1 cellular context compared by ENCODE assay signal in the genomic region with DNA sequence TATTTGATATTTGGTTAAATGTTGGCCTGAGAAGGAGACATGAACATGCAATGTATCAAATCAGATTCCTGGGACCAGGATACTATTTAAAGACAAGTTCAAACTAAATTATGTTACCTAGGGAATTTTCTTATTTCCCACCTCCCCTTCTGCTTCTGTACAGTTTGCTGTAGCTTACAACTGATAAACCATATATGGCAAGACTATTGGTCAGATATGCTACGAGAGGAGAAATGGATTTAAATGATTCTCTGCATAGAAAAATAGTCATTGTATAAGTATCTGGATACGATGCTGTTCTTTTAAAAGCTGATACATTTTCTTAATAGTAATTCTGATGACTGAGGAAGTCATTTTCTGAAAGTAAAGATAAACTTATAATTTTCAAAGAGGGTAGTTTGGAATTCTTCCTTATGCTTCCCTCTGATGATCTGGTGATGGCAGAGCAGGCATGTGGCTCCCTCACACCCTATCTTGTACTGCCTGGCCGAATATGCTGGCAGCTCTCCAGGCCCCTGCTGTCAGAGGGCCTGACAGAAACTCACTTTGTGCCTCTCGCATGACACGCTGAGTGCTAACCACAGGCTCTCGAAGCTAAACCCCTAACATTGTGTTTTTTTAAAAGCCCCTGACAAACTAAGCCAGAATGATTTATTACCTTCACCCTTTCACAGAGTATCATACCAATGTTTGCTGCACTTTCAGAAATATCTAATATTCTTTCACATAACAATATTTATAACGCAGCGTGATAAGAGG.
A peak's percentile ranks its signal among the peaks of the same experiment; 100 is the strongest.
TF ChIP-seq lines count a peak whose summit lies in the region.

No MANE protein-coding gene starts in this region.

TF ChIP-seq in HEK293, 187 proteins besides CTCF, POLR2A, EP300 and RAD21 (continued from another document and continues in another):
- TF ChIP-seq, protein P1, sequence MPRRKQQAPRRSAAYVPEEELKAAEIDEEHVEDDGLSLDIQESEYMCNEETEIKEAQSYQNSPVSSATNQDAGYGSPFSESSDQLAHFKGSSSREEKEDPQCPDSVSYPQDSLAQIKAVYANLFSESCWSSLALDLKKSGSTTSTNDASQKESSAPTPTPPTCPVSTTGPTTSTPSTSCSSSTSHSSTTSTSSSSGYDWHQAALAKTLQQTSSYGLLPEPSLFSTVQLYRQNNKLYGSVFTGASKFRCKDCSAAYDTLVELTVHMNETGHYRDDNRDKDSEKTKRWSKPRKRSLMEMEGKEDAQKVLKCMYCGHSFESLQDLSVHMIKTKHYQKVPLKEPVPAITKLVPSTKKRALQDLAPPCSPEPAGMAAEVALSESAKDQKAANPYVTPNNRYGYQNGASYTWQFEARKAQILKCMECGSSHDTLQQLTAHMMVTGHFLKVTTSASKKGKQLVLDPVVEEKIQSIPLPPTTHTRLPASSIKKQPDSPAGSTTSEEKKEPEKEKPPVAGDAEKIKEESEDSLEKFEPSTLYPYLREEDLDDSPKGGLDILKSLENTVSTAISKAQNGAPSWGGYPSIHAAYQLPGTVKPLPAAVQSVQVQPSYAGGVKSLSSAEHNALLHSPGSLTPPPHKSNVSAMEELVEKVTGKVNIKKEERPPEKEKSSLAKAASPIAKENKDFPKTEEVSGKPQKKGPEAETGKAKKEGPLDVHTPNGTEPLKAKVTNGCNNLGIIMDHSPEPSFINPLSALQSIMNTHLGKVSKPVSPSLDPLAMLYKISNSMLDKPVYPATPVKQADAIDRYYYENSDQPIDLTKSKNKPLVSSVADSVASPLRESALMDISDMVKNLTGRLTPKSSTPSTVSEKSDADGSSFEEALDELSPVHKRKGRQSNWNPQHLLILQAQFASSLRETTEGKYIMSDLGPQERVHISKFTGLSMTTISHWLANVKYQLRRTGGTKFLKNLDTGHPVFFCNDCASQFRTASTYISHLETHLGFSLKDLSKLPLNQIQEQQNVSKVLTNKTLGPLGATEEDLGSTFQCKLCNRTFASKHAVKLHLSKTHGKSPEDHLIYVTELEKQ (tag by site-specific recombination; IDR thresholded peaks at IDR 0.05; ENCODE audit: borderline replicate concordance), result 0 out of 2 replicates have a peak, but pooled peaks have one; percentile 22
- 0 out of 2 replicates have a peak, but pooled peaks have one; percentile 56 for TF ChIP-seq ZBTB48 (tag by site-specific recombination; IDR thresholded peaks at IDR 0.05)
- TF ChIP-seq ZNF121 (tag by site-specific recombination; IDR thresholded peaks at IDR 0.05), result no peak
- TF ChIP-seq, protein P2, sequence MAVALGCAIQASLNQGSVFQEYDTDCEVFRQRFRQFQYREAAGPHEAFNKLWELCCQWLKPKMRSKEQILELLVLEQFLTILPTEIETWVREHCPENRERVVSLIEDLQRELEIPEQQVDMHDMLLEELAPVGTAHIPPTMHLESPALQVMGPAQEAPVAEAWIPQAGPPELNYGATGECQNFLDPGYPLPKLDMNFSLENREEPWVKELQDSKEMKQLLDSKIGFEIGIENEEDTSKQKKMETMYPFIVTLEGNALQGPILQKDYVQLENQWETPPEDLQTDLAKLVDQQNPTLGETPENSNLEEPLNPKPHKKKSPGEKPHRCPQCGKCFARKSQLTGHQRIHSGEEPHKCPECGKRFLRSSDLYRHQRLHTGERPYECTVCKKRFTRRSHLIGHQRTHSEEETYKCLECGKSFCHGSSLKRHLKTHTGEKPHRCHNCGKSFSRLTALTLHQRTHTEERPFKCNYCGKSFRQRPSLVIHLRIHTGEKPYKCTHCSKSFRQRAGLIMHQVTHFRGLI (tag by site-specific recombination; IDR thresholded peaks at IDR 0.05), result no peak
- no peak for TF ChIP-seq ZNF404 (tag by site-specific recombination; IDR thresholded peaks at IDR 0.05)
- no peak for TF ChIP-seq SCRT1 (tag by site-specific recombination; IDR thresholded peaks at IDR 0.05; ENCODE audit: borderline replicate concordance)
- no peak for TF ChIP-seq ZNF529 (tag by site-specific recombination; IDR thresholded peaks at IDR 0.05; ENCODE audit: insufficient replicate concordance)
- no peak for TF ChIP-seq ZNF169 (tag by site-specific recombination; IDR thresholded peaks at IDR 0.05)
- no peak for TF ChIP-seq GLIS2 (tag by site-specific recombination; IDR thresholded peaks at IDR 0.05)
- peak; percentile 95 for TF ChIP-seq ZSCAN16 (tag by site-specific recombination; IDR thresholded peaks at IDR 0.05)
- no peak for TF ChIP-seq ZNF426 (tag by site-specific recombination; IDR thresholded peaks at IDR 0.05)
- peak; percentile 62; the same call in 1 of the 2 replicates for TF ChIP-seq ZNF629 (tag by site-specific recombination; IDR thresholded peaks at IDR 0.05)
- TF ChIP-seq MYNN (tag by site-specific recombination; IDR thresholded peaks at IDR 0.05; ENCODE audit: borderline replicate concordance), result no peak
- TF ChIP-seq ZNF350 (tag by site-specific recombination; IDR thresholded peaks at IDR 0.05), result no peak
- no peak for TF ChIP-seq ZNF610 (tag by site-specific recombination; IDR thresholded peaks at IDR 0.05; ENCODE audit: borderline replicate concordance)
- no peak for TF ChIP-seq ZNF274 (IDR thresholded peaks at IDR 0.05; ENCODE audit: low read length)
- no peak for TF ChIP-seq ZNF274 (tag by site-specific recombination; IDR thresholded peaks at IDR 0.05; ENCODE audit: borderline replicate concordance)
- no peak for TF ChIP-seq GLIS1 (tag by site-specific recombination; IDR thresholded peaks at IDR 0.05)
- no peak for TF ChIP-seq HOXD13 (CRISPR knock-in tag; IDR thresholded peaks at IDR 0.05; ENCODE audit: borderline replicate concordance)
- no peak for TF ChIP-seq ZNF76 (tag by site-specific recombination; IDR thresholded peaks at IDR 0.05; ENCODE audit: borderline replicate concordance, low read depth)
- no peak for TF ChIP-seq SCRT2 (tag by site-specific recombination; IDR thresholded peaks at IDR 0.05)
- TF ChIP-seq, protein P3, sequence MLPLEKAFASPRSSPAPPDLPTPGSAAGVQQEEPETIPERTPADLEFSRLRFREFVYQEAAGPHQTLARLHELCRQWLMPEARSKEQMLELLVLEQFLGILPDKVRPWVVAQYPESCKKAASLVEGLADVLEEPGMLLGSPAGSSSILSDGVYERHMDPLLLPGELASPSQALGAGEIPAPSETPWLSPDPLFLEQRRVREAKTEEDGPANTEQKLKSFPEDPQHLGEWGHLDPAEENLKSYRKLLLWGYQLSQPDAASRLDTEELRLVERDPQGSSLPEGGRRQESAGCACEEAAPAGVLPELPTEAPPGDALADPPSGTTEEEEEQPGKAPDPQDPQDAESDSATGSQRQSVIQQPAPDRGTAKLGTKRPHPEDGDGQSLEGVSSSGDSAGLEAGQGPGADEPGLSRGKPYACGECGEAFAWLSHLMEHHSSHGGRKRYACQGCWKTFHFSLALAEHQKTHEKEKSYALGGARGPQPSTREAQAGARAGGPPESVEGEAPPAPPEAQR (tag by site-specific recombination; IDR thresholded peaks at IDR 0.05), result no peak
- TF ChIP-seq ZNF10 (tag by site-specific recombination; IDR thresholded peaks at IDR 0.05), result peak; percentile 89
- no peak for TF ChIP-seq TRIM28 (IDR thresholded peaks at IDR 0.05; ENCODE audit: borderline replicate concordance, low read length)
- no peak for TF ChIP-seq ZNF140 (tag by site-specific recombination; IDR thresholded peaks at IDR 0.05)
- TF ChIP-seq OVOL3 (tag by site-specific recombination; IDR thresholded peaks at IDR 0.05), result no peak
- TF ChIP-seq MZF1 (tag by site-specific recombination; IDR thresholded peaks at IDR 0.05; ENCODE audit: borderline replicate concordance), result peak; percentile 88; the same call in 1 of the 2 replicates
- TF ChIP-seq, protein P4, sequence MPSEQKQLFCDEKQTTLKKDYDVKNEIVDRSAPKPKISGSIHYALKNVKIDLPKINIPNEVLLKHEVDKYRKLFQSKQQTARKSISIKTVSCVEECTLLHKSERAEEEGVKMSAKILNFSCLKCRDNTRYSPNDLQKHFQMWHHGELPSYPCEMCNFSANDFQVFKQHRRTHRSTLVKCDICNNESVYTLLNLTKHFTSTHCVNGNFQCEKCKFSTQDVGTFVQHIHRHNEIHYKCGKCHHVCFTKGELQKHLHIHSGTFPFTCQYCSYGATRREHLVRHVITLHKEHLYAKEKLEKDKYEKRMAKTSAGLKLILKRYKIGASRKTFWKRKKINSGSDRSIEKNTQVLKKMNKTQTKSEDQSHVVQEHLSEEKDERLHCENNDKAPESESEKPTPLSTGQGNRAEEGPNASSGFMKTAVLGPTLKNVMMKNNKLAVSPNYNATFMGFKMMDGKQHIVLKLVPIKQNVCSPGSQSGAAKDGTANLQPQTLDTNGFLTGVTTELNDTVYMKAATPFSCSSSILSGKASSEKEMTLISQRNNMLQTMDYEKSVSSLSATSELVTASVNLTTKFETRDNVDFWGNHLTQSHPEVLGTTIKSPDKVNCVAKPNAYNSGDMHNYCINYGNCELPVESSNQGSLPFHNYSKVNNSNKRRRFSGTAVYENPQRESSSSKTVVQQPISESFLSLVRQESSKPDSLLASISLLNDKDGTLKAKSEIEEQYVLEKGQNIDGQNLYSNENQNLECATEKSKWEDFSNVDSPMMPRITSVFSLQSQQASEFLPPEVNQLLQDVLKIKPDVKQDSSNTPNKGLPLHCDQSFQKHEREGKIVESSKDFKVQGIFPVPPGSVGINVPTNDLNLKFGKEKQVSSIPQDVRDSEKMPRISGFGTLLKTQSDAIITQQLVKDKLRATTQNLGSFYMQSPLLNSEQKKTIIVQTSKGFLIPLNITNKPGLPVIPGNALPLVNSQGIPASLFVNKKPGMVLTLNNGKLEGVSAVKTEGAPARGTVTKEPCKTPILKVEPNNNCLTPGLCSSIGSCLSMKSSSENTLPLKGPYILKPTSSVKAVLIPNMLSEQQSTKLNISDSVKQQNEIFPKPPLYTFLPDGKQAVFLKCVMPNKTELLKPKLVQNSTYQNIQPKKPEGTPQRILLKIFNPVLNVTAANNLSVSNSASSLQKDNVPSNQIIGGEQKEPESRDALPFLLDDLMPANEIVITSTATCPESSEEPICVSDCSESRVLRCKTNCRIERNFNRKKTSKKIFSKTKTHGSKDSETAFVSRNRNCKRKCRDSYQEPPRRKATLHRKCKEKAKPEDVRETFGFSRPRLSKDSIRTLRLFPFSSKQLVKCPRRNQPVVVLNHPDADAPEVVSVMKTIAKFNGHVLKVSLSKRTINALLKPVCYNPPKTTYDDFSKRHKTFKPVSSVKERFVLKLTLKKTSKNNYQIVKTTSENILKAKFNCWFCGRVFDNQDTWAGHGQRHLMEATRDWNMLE (tag by site-specific recombination; conservative IDR thresholded peaks at IDR 0.05; ENCODE audit: low read depth), result 0 out of 2 replicates have a peak, but pooled peaks have one; percentile 47
- TF ChIP-seq ZNF830 (tag by site-specific recombination; IDR thresholded peaks at IDR 0.05; ENCODE audit: low read depth), result no peak
- TF ChIP-seq ZFP41 (tag by site-specific recombination; IDR thresholded peaks at IDR 0.05; ENCODE audit: borderline replicate concordance), result no peak
- TF ChIP-seq ZNF214 (tag by site-specific recombination; IDR thresholded peaks at IDR 0.05; ENCODE audit: borderline replicate concordance), result no peak
- TF ChIP-seq ZNF670 (tag by site-specific recombination; IDR thresholded peaks at IDR 0.05; ENCODE audit: low read depth), result no peak
- no peak for TF ChIP-seq ZNF266 (tag by site-specific recombination; IDR thresholded peaks at IDR 0.05; ENCODE audit: low read depth)
- TF ChIP-seq YY2 (tag by site-specific recombination; IDR thresholded peaks at IDR 0.05), result no peak
- TF ChIP-seq ZBTB20 (tag by site-specific recombination; IDR thresholded peaks at IDR 0.05), result no peak
- no peak for TF ChIP-seq SETDB1 (IDR thresholded peaks at IDR 0.05; ENCODE audit: insufficient read length, low read length)
- no peak for TF ChIP-seq ZNF112 (tag by site-specific recombination; IDR thresholded peaks at IDR 0.05)
- no peak for TF ChIP-seq ZNF324 (tag by site-specific recombination; IDR thresholded peaks at IDR 0.05)
- no peak for TF ChIP-seq ZNF549 (tag by site-specific recombination; IDR thresholded peaks at IDR 0.05)
- TF ChIP-seq ZNF174 (tag by site-specific recombination; IDR thresholded peaks at IDR 0.05), result no peak
- no peak for TF ChIP-seq ZNF555 (tag by site-specific recombination; conservative IDR thresholded peaks at IDR 0.05)
- TF ChIP-seq, protein P5, sequence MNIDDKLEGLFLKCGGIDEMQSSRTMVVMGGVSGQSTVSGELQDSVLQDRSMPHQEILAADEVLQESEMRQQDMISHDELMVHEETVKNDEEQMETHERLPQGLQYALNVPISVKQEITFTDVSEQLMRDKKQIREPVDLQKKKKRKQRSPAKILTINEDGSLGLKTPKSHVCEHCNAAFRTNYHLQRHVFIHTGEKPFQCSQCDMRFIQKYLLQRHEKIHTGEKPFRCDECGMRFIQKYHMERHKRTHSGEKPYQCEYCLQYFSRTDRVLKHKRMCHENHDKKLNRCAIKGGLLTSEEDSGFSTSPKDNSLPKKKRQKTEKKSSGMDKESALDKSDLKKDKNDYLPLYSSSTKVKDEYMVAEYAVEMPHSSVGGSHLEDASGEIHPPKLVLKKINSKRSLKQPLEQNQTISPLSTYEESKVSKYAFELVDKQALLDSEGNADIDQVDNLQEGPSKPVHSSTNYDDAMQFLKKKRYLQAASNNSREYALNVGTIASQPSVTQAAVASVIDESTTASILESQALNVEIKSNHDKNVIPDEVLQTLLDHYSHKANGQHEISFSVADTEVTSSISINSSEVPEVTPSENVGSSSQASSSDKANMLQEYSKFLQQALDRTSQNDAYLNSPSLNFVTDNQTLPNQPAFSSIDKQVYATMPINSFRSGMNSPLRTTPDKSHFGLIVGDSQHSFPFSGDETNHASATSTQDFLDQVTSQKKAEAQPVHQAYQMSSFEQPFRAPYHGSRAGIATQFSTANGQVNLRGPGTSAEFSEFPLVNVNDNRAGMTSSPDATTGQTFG (tag by site-specific recombination; IDR thresholded peaks at IDR 0.05; ENCODE audit: borderline replicate concordance), result no peak
- no peak for TF ChIP-seq ZFP37 (tag by site-specific recombination; IDR thresholded peaks at IDR 0.05)
- TF ChIP-seq ZNF48 (tag by site-specific recombination; IDR thresholded peaks at IDR 0.05), result no peak
- TF ChIP-seq, protein P6, sequence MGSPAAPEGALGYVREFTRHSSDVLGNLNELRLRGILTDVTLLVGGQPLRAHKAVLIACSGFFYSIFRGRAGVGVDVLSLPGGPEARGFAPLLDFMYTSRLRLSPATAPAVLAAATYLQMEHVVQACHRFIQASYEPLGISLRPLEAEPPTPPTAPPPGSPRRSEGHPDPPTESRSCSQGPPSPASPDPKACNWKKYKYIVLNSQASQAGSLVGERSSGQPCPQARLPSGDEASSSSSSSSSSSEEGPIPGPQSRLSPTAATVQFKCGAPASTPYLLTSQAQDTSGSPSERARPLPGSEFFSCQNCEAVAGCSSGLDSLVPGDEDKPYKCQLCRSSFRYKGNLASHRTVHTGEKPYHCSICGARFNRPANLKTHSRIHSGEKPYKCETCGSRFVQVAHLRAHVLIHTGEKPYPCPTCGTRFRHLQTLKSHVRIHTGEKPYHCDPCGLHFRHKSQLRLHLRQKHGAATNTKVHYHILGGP (tag by site-specific recombination; IDR thresholded peaks at IDR 0.05), result no peak
- no peak for TF ChIP-seq ZBTB1 (tag by site-specific recombination; IDR thresholded peaks at IDR 0.05)
- peak; percentile 79 for TF ChIP-seq ZNF660 (tag by site-specific recombination; IDR thresholded peaks at IDR 0.05)
- no peak for TF ChIP-seq ZNF623 (tag by site-specific recombination; IDR thresholded peaks at IDR 0.05)
